Comparison of ENCODE assay signal across 8 cellular contexts in the genomic region with DNA sequence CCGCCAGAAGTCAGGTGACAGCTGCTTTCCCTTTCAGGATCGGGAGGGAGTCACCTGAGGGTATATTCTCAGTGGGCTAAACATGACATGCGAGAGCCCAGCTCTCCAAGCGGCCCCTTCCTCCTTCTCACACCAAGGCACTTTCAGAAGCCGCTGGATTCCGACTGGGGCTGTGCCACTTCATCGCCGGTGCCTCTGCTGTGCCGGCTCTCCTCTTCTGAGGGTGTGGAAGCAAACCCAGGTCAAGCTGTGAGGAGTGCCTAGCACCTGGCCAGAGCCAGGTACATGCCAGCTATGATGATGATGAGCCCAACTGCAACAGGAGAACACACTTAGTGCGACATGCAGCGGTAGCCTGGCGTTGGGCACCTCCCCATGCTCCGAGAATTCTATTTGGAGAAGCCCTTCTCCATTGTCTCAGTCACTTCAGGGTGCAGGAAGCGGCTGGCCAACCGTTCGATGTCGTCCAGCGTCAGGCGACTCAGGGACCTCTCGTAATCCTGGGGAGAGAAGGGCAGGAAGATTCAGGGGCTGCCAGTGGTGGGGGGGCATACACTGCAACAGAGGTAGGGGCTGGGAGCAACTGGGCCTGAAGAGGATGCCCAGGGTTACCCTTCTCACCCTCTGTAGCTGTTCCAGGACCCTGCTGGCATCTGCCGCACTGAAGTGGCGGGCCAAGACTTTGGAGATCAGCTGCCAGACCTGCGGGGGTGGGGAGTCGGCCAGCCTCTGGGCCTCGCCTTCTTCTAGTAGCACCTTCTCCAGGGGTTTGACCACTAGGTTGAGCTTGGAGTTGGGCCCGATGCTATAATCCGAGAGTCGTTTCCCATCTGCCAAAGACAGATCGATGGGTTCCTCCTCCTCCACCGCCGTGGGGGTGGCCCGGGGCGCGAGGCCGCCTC. TPM values are rescaled to one million over a fixed set of nuclear protein-coding genes. Genes with fewer than 3 reads are reported as not detected.
DNase-seq lines count a peak whose midpoint lies in the region; TF ChIP-seq lines count a peak whose summit lies in the region.

No MANE protein-coding gene starts in this region.

- H3K36me3 Mint-ChIP-seq in activated CD4-positive, alpha-beta T cell treated with anti-CD3 and anti-CD28 coated beads, Interleukin-2, amount 10 ng/mL, durations not matched to agents 24 days and 14 days (ENCODE audit: low read depth) = peaks cover 7% of the 10 kb centered on the region
- H3K36me3 Mint-ChIP-seq in activated naive CD8-positive, alpha-beta T cell treated with anti-CD3 and anti-CD28 coated beads for 36 hours = peaks cover 2% of the 10 kb centered on the region

- H3K9me3 Mint-ChIP-seq in activated CD4-positive, alpha-beta T cell treated with anti-CD3 and anti-CD28 coated beads, Interleukin-2, amount 10 ng/mL, durations not matched to agents 24 days and 14 days = no peaks in the 10 kb centered on the region
- no peaks in the 10 kb centered on the region for H3K9me3 Mint-ChIP-seq in activated naive CD8-positive, alpha-beta T cell treated with anti-CD3 and anti-CD28 coated beads for 36 hours

- H3K9me3 ChIP-seq in thyroid gland = no peaks in the 10 kb centered on the region

- H3K27ac ChIP-seq in layer of hippocampus (ENCODE audit: low read depth, low read length) (peak overlapping the region; percentile 80), thyroid gland (peak overlapping the region in 1 of 3 donors; percentile 71)

- H3K4me3 Mint-ChIP-seq in activated CD4-positive, alpha-beta T cell treated with anti-CD3 and anti-CD28 coated beads, Interleukin-2, amount 10 ng/mL, durations not matched to agents 24 days and 14 days = peak overlapping the region; percentile 74
- H3K4me3 Mint-ChIP-seq in activated naive CD8-positive, alpha-beta T cell treated with anti-CD3 and anti-CD28 coated beads for 36 hours = peak overlapping the region; percentile 79

- no CpG with 5 or more reads among the region's 35 CpGs for WGBS in thyroid gland, 2 donors

- no peak for TF ChIP-seq CTCF in thyroid gland (IDR thresholded peaks at IDR 0.05)

- H3K4me1 Mint-ChIP-seq in activated CD4-positive, alpha-beta T cell treated with anti-CD3 and anti-CD28 coated beads, Interleukin-2, amount 10 ng/mL, durations not matched to agents 24 days and 14 days = peaks cover 17% of the 10 kb centered on the region
- H3K4me1 Mint-ChIP-seq in activated naive CD8-positive, alpha-beta T cell treated with anti-CD3 and anti-CD28 coated beads for 36 hours = peaks cover 21% of the 10 kb centered on the region

- no peak overlapping the region for H3K27ac Mint-ChIP-seq in activated CD4-positive, alpha-beta T cell treated with anti-CD3 and anti-CD28 coated beads, Interleukin-2, amount 10 ng/mL, durations not matched to agents 24 days and 14 days
- H3K27ac Mint-ChIP-seq in activated naive CD8-positive, alpha-beta T cell treated with anti-CD3 and anti-CD28 coated beads for 36 hours = peak overlapping the region; percentile 80

- H3K4me3 ChIP-seq in thyroid gland (replicated peaks in 1 of 3) = peak overlapping the region in 1 of 3 donors; percentile 51

- intact Hi-C loops in activated CD4-positive, alpha-beta T cell treated with anti-CD3 and anti-CD28 coated beads, Interleukin-2, amount 10 ng/mL, durations not matched to agents 24 days and 14 days (cut with micrococcal nuclease) = no loop called here
- intact Hi-C loops in thyroid gland (cut with DNase I) = loop anchor here (5.0 kb wide), 1 partner anchor 48 kb away; the partner anchor contains the start of gene GDI1

- no peaks in the 10 kb centered on the region for H3K36me3 ChIP-seq in thyroid gland

- H3K4me1 ChIP-seq in thyroid gland = peaks cover 0 to 13% of the 10 kb centered on the region in 2 donors

- no peak for TF ChIP-seq POLR2A in thyroid gland (IDR thresholded peaks at IDR 0.05)

- no peak for DNase-seq in activated CD4-positive, alpha-beta T cell treated with anti-CD3 and anti-CD28 coated beads, Interleukin-2, amount 10 ng/mL, durations not matched to agents 24 days and 14 days
- no peak for DNase-seq in activated CD4-positive, alpha-beta T cell treated with anti-CD3 and anti-CD28 coated beads for 48 hours
- no peak for DNase-seq in activated naive CD8-positive, alpha-beta T cell treated with anti-CD3 and anti-CD28 coated beads for 36 hours
- DNase-seq in thyroid gland (peak; percentile 22 to 46), NCI-H774 (lab: John Stamatoyannopoulos, UW) (no peak), kidney tubule cell (ENCODE audit: low spot score) (no peak)
- DNase-seq in activated naive CD4-positive, alpha-beta T cell treated with Interleukin-2 at 50 U/mL for 16 hours = no peak

- no peaks in the 10 kb centered on the region for H3K27me3 Mint-ChIP-seq in activated CD4-positive, alpha-beta T cell treated with anti-CD3 and anti-CD28 coated beads, Interleukin-2, amount 10 ng/mL, durations not matched to agents 24 days and 14 days
- H3K27me3 Mint-ChIP-seq in activated naive CD8-positive, alpha-beta T cell treated with anti-CD3 and anti-CD28 coated beads for 36 hours = no peaks in the 10 kb centered on the region

- H3K27me3 ChIP-seq in layer of hippocampus (ENCODE audit: control insufficient read depth, insufficient read depth, low read length) (no peaks in the 10 kb centered on the region), thyroid gland (no peaks in the 10 kb centered on the region)

RNA-seq across cellular contexts. Expression of gene UBL4A, which starts 1.0 kb away (rescaled TPM):
- 54.8 and 57.3 TPM in 2 replicates for total RNA-seq in activated CD4-positive, alpha-beta T cell treated with anti-CD3 and anti-CD28 coated beads, Interleukin-2, amount 10 ng/mL, durations not matched to agents 24 days and 14 days
- total RNA-seq in activated naive CD8-positive, alpha-beta T cell treated with anti-CD3 and anti-CD28 coated beads for 36 hours = 10 to 100 TPM; 53.2 to 54.7 TPM
- 10 to 100 TPM; 32.9 to 63.4 (median 41.3) TPM for total RNA-seq in thyroid gland

RNA-seq across cellular contexts. Expression of gene SLC10A3, which starts 5.0 kb away (rescaled TPM):
- total RNA-seq in activated CD4-positive, alpha-beta T cell treated with anti-CD3 and anti-CD28 coated beads, Interleukin-2, amount 10 ng/mL, durations not matched to agents 24 days and 14 days = 18.2 and 20.8 TPM in 2 replicates
- 10 to 100 TPM; 18.0 to 19.0 TPM for total RNA-seq in activated naive CD8-positive, alpha-beta T cell treated with anti-CD3 and anti-CD28 coated beads for 36 hours
- 10 to 100 TPM; 21.9 to 40.6 (median 29.3) TPM for total RNA-seq in thyroid gland

RNA-seq across cellular contexts. Expression of gene LAGE3, which starts 6.3 kb away (rescaled TPM):
- total RNA-seq in activated CD4-positive, alpha-beta T cell treated with anti-CD3 and anti-CD28 coated beads, Interleukin-2, amount 10 ng/mL, durations not matched to agents 24 days and 14 days = 53.0 and 53.1 TPM in 2 replicates
- 10 to 100 TPM; 65.1 to 72.4 TPM for total RNA-seq in activated naive CD8-positive, alpha-beta T cell treated with anti-CD3 and anti-CD28 coated beads for 36 hours
- 10 to 100 TPM; 10.2 to 18.9 (median 12.6) TPM for total RNA-seq in thyroid gland

RNA-seq across cellular contexts. Expression of gene PLXNA3, which starts 27.3 kb away (rescaled TPM):
- 48.3 and 55.9 TPM in 2 replicates for total RNA-seq in activated CD4-positive, alpha-beta T cell treated with anti-CD3 and anti-CD28 coated beads, Interleukin-2, amount 10 ng/mL, durations not matched to agents 24 days and 14 days
- 10 to 100 TPM; 22.3 to 23.1 TPM for total RNA-seq in activated naive CD8-positive, alpha-beta T cell treated with anti-CD3 and anti-CD28 coated beads for 36 hours
- 10 to 100 TPM in 2 of 4 donors, 1 to 10 TPM in 2; 3.9 to 20.7 (median 14.1) TPM for total RNA-seq in thyroid gland

RNA-seq across cellular contexts. Expression of gene FAM3A, which starts 30.6 kb away (rescaled TPM):
- total RNA-seq in activated CD4-positive, alpha-beta T cell treated with anti-CD3 and anti-CD28 coated beads, Interleukin-2, amount 10 ng/mL, durations not matched to agents 24 days and 14 days = 36.5 and 38.0 TPM in 2 replicates
- total RNA-seq in activated naive CD8-positive, alpha-beta T cell treated with anti-CD3 and anti-CD28 coated beads for 36 hours = 10 to 100 TPM; 26.8 to 27.3 TPM
- total RNA-seq in thyroid gland = 10 to 100 TPM; 56.3 to 67.7 (median 65.3) TPM

Comparison
In these comparisons a context has a peak if more than half of its experiments do, and no peak if none do; other contexts are left out.
1. DNase-seq: peak in thyroid gland (2 of 2); none in activated CD4-positive, alpha-beta T cell treated with anti-CD3 and anti-CD28 coated beads, Interleukin-2, amount 10 ng/mL, durations not matched to agents 24 days and 14 days (single experiment), activated CD4-positive, alpha-beta T cell treated with anti-CD3 and anti-CD28 coated beads for 48 hours (single experiment), activated naive CD8-positive, alpha-beta T cell treated with anti-CD3 and anti-CD28 coated beads for 36 hours (single experiment), NCI-H774 (single experiment), kidney tubule cell (single experiment) and activated naive CD4-positive, alpha-beta T cell treated with Interleukin-2 at 50 U/mL for 16 hours (single experiment).